In genomic region chr4:107799634-107800033, GRCh38 we compare ENCODE assay signal across 23 cellular contexts. TPM values are rescaled to one million over a fixed set of nuclear protein-coding genes. Genes with fewer than 3 reads are reported as not detected.
A peak's percentile ranks its signal among the peaks of the same experiment; 100 is the strongest.
DNase-seq lines count a peak whose midpoint lies in the region; ATAC-seq and TF ChIP-seq lines count a peak whose summit lies in the region.
"Had no signal": no experiment of that assay in that cellular context is flagged by ENCODE, and none has a peak within 500 bp of the region (broad histone marks: within the 10 kb centered on the region; RNA-seq: fewer than 3 reads in every experiment).

No MANE protein-coding gene starts in this region.

- H2BK15ac ChIP-seq in mesendoderm (replicated peaks; ENCODE audit: low read depth): no peak overlapping the region

- H3K9ac ChIP-seq in duodenal mucosa (ENCODE audit: low read depth in 1 of 2, low read length in 2 of 2): peak overlapping the region; percentile 61 to 65
- peak overlapping the region; percentile 47 for H3K9ac ChIP-seq in mucosa of stomach (ENCODE audit: low read length)
- H3K9ac ChIP-seq in mesendoderm (ENCODE audit: low read length): no peak overlapping the region

- H2BK120ac ChIP-seq in mesendoderm (ENCODE audit: low read depth, low read length): no peak overlapping the region

- H2BK5ac ChIP-seq in mesendoderm (ENCODE audit: low read length): no peak overlapping the region

- intact Hi-C loops in heart right ventricle (cut with DNase I): no loop called here

- no peak overlapping the region for H3K56ac ChIP-seq in mesendoderm (ENCODE audit: low read length)

- no peak for TF ChIP-seq POLR2A in upper lobe of left lung (IDR thresholded peaks at IDR 0.05)

- no peak overlapping the region for H4K5ac ChIP-seq in mesendoderm (ENCODE audit: low read length)

- H3K36me3 ChIP-seq in heart right ventricle (no peaks in the 10 kb centered on the region), right atrium auricular region (no peaks in the 10 kb centered on the region), duodenal mucosa (ENCODE audit: control insufficient read depth in 1 of 2, insufficient read depth in 2 of 2, low read length in 2 of 2) (no peaks in the 10 kb centered on the region), mucosa of stomach (ENCODE audit: control insufficient read depth, insufficient read depth, low read length) (no peaks in the 10 kb centered on the region), upper lobe of left lung (no peaks in the 10 kb centered on the region), mesendoderm (ENCODE audit: control insufficient read depth, insufficient read depth, low read length) (no peaks in the 10 kb centered on the region)
- H3K36me3 ChIP-seq: pancreas had no signal

- H3K4me1 ChIP-seq in heart right ventricle: peaks cover 0 to 10% (median 0%) of the 10 kb centered on the region in 9 donors
- no peaks in the 10 kb centered on the region for H3K4me1 ChIP-seq in right atrium auricular region
- peaks cover 8 to 9% of the 10 kb centered on the region in 2 donors for H3K4me1 ChIP-seq in duodenal mucosa (ENCODE audit: control insufficient read depth in 1 of 2, insufficient read depth in 2 of 2, low read length in 2 of 2)
- H3K4me1 ChIP-seq in mucosa of stomach (ENCODE audit: control insufficient read depth, insufficient read depth, low read length): peaks cover 9% of the 10 kb centered on the region
- peaks cover 11 to 14% (median 12%) of the 10 kb centered on the region in 4 donors for H3K4me1 ChIP-seq in upper lobe of left lung
- H3K4me1 ChIP-seq in mesendoderm (ENCODE audit: control insufficient read depth, low read depth, low read length): no peaks in the 10 kb centered on the region
- H3K4me1 ChIP-seq: pancreas, testis had no signal

- no peak overlapping the region for H3K4ac ChIP-seq in mesendoderm (ENCODE audit: low read depth, low read length)

- TF ChIP-seq EP300 in upper lobe of left lung (IDR thresholded peaks at IDR 0.05): no peak

- no peaks in the 10 kb centered on the region for H3K79me2 ChIP-seq in mesendoderm (ENCODE audit: control insufficient read depth, insufficient read depth, low read length)

- TF ChIP-seq CTCF in heart right ventricle (IDR thresholded peaks at IDR 0.05) (no peak), right atrium auricular region (IDR thresholded peaks at IDR 0.05) (no peak), upper lobe of left lung (IDR thresholded peaks at IDR 0.05) (no peak)

- DNase-seq in heart right ventricle (no peak), right atrium auricular region (ENCODE audit: low spot score) (no peak), upper lobe of left lung (no peak), mesendoderm (no peak)
- DNase-seq: 8988T; activated CD4-positive, alpha-beta T cell treated with anti-CD3 and anti-CD28 coated beads, Interleukin-2, amount 10 ng/mL, durations not matched to agents 24 days and 14 days; AML-193; aorta; COR-L47; NCI-H1105; NCI-H2029; NCI-H226; NCI-H774; pancreas; PC-3; SHP77; testis had no signal

- peak overlapping the region in 7 of 10 donors; percentile 3 to 41 (median 23) for H3K4me3 ChIP-seq in heart right ventricle
- no peak overlapping the region for H3K4me3 ChIP-seq in right atrium auricular region
- peak overlapping the region; percentile 68 to 73 for H3K4me3 ChIP-seq in duodenal mucosa (ENCODE audit: low read depth in 1 of 2, low read length in 2 of 2)
- H3K4me3 ChIP-seq in mucosa of stomach (ENCODE audit: low read length): no peak overlapping the region
- H3K4me3 ChIP-seq in upper lobe of left lung: peak overlapping the region in 3 of 4 donors; percentile 12 to 36 (median 32)
- no peak overlapping the region for H3K4me3 ChIP-seq in mesendoderm (ENCODE audit: low read length)
- H3K4me3 ChIP-seq: testis had no signal

- no peaks in the 10 kb centered on the region for H3K9me3 ChIP-seq in heart right ventricle
- no peaks in the 10 kb centered on the region for H3K9me3 ChIP-seq in right atrium auricular region
- no peaks in the 10 kb centered on the region for H3K9me3 ChIP-seq in duodenal mucosa (ENCODE audit: control insufficient read depth in 1 of 2, low read length in 2 of 2)
- no peaks in the 10 kb centered on the region for H3K9me3 ChIP-seq in mucosa of stomach (ENCODE audit: control insufficient read depth, low read length)
- no peaks in the 10 kb centered on the region for H3K9me3 ChIP-seq in upper lobe of left lung
- H3K9me3 ChIP-seq: pancreas, testis had no signal

- no peak overlapping the region for H3K23ac ChIP-seq in mesendoderm (ENCODE audit: low read length)

- H3K27me3 ChIP-seq in heart right ventricle (peaks cover 0 to 5% (median 0%) of the 10 kb centered on the region in 7 donors), right atrium auricular region (no peaks in the 10 kb centered on the region), duodenal mucosa (ENCODE audit: control insufficient read depth in 1 of 2, insufficient read depth in 2 of 2, low read length in 2 of 2) (no peaks in the 10 kb centered on the region), mucosa of stomach (ENCODE audit: control insufficient read depth, insufficient read depth, low read length) (no peaks in the 10 kb centered on the region), upper lobe of left lung (no peaks in the 10 kb centered on the region), mesendoderm (ENCODE audit: insufficient read depth, low read length, poor library complexity) (no peaks in the 10 kb centered on the region)
- H3K27me3 ChIP-seq: pancreas, testis had no signal

- no peak overlapping the region for H3K4me2 ChIP-seq in mesendoderm (ENCODE audit: low read length)

- no peak overlapping the region for H4K8ac ChIP-seq in mesendoderm (ENCODE audit: low read depth, low read length)

- H3K27ac ChIP-seq in heart right ventricle (no peak overlapping the region), right atrium auricular region (no peak overlapping the region), duodenal mucosa (ENCODE audit: low read depth, low read length) (no peak overlapping the region), upper lobe of left lung (peak overlapping the region in 3 of 4 donors; percentile 33 to 66 (median 47)), mesendoderm (ENCODE audit: low read depth, low read length) (no peak overlapping the region)
- H3K27ac ChIP-seq: pancreas, testis had no signal

- ATAC-seq in heart right ventricle (no peak), upper lobe of left lung (ENCODE audit: low FRiP score in 2 of 2) (peak in 1 of 2 donors; percentile 41), GM19328 (IDR thresholded peaks at IDR 0.05; ENCODE audit: unreplicated experiment) (no peak), HG02938 (IDR thresholded peaks at IDR 0.05; ENCODE audit: unreplicated experiment) (no peak)
- ATAC-seq: esophagus mucosa; natural killer cell treated with Interleukin-12 subunit alpha and Interleukin-12 subunit beta and Interleukin-15 and Interleukin-18, amount 100 ng/mL, for 72 hours; PC-3 had no signal

- no peak overlapping the region for H3K18ac ChIP-seq in mesendoderm (ENCODE audit: low read length)

- 53 to 65% methylated on average over 4 of the region's 4 CpGs for WGBS in heart right ventricle, 2 donors
- WGBS in upper lobe of left lung, 2 donors: 46% methylated on average over 4 of the region's 4 CpGs
- no CpG with 5 or more reads among the region's 4 CpGs for WGBS in mesendoderm (ENCODE audit: extremely low coverage, insufficient coverage, low lambda C conversion rate)

- H2AK5ac ChIP-seq in mesendoderm (ENCODE audit: low read length): no peak overlapping the region

- no peaks in the 10 kb centered on the region for H3K79me1 ChIP-seq in mesendoderm (ENCODE audit: low read length)

RNA-seq across cellular contexts. Expression of gene SGMS2, which starts 25.1 kb away (rescaled TPM):
- total RNA-seq in heart right ventricle (10 to 100 TPM; 14.3 to 36.9 (median 25.8) TPM), right atrium auricular region (10 to 100 TPM; 53.6 to 73.6 TPM), upper lobe of left lung (100 to 1,000 TPM in 4 of 6 donors, 10 to 100 TPM in 2; 85.9 to 551 (median 204) TPM)
- polyA plus RNA-seq in heart right ventricle: 10 to 100 TPM in 1 of 2 donors, 1 to 10 TPM in 1; 2.3 to 12.4 TPM
- 0.28 TPM for polyA plus RNA-seq in mesendoderm (2013, experiment 1 of 2)
- polyA plus RNA-seq in mesendoderm (2013, experiment 2 of 2): 0.24 TPM

Comparison
In these comparisons a context has a peak if more than half of its experiments do, and no peak if none do; other contexts are left out.
1. H3K4me3 ChIP-seq: peak in heart right ventricle (7 of 10), duodenal mucosa (2 of 2) and upper lobe of left lung (3 of 4); none in right atrium auricular region (0 of 2), mucosa of stomach (single experiment) and mesendoderm (single experiment).
2. H3K27ac ChIP-seq: peak in upper lobe of left lung (3 of 4); none in heart right ventricle (0 of 10), right atrium auricular region (0 of 2), duodenal mucosa (single experiment) and mesendoderm (single experiment).